Comparison of ENCODE assay signal across 13 cellular contexts in the genomic region with DNA sequence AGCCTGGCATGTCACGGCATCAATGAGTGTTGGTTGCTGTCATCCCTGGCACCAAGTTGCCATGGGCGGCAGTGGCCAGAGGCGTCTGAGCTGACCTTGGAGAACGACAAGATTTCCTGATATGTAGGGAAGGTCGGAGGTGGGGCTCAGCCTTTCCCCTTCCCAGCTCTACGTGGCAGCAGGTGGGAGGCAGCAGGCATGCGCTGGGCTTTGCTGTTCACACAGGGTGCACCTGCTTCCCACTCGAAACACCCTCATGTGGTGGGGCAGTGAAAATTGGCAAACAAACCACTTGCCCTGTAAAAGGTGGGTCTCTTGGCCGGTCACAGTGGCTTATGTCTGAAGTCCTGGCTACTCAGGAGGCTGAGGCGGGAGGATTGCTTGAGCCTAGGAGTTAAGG. TPM values are rescaled to one million over a fixed set of nuclear protein-coding genes. Genes with fewer than 3 reads are reported as not detected.
DNase-seq lines count a peak whose midpoint lies in the region; TF ChIP-seq lines count a peak whose summit lies in the region.
"Had no signal": no experiment of that assay in that cellular context is flagged by ENCODE, and none has a peak within 500 bp of the region (broad histone marks: within the 10 kb centered on the region; RNA-seq: fewer than 3 reads in every experiment).

No MANE protein-coding gene starts in this region.

- no peak overlapping the region for H2BK12ac ChIP-seq in neuronal stem cell (ENCODE audit: low read length)

- WGBS in neuronal stem cell (ENCODE audit: extremely low coverage in 2 of 2, insufficient read length in 2 of 2, insufficient replicate concordance in 1 of 2), 2 donors = no CpG with 5 or more reads among the region's 10 CpGs

- H2BK15ac ChIP-seq in neuronal stem cell (ENCODE audit: low read length) = no peak overlapping the region

- no peak overlapping the region for H3K4ac ChIP-seq in neuronal stem cell (ENCODE audit: low read length)

- H3K9me3 ChIP-seq in HEK293 (ENCODE audit: control insufficient read depth, insufficient read depth, low read depth, low read length) = no peaks in the 10 kb centered on the region
- peaks cover 3 to 10% of the 10 kb centered on the region in 2 donors for H3K9me3 ChIP-seq in neuronal stem cell (replicated peaks in 1 of 2; ENCODE audit: control insufficient read depth in 2 of 2, insufficient read depth in 1 of 2, low read depth in 1 of 2, low read length in 2 of 2)
- peaks cover 4% of the 10 kb centered on the region for H3K9me3 ChIP-seq in A673 (ENCODE audit: low read depth, low read length, poor library complexity, severe bottlenecking)

- H3K36me3 ChIP-seq in HEK293 (ENCODE audit: control insufficient read depth in 2 of 2, insufficient read depth in 1 of 2, low read length in 2 of 2) = no peaks in the 10 kb centered on the region
- H3K36me3 ChIP-seq in neuronal stem cell (replicated peaks in 1 of 2; ENCODE audit: control insufficient read depth in 2 of 2, insufficient read depth in 2 of 2, low read length in 2 of 2) = no peaks in the 10 kb centered on the region
- H3K36me3 ChIP-seq in A673 (ENCODE audit: insufficient read depth, low read length, poor library complexity, severe bottlenecking) = no peaks in the 10 kb centered on the region

- no TSS peak for BruUV-seq in A673 (replicated peaks; lab: Mats Ljungman, UMichigan)

- H3K9ac ChIP-seq in neuronal stem cell (ENCODE audit: low read depth, low read length, poor library complexity) = no peak overlapping the region
- H3K9ac ChIP-seq: BLaER1 had no signal

- peak overlapping the region; percentile 29 for H4K8ac ChIP-seq in neuronal stem cell (ENCODE audit: low read depth, low read length)

- H2AFZ ChIP-seq in neuronal stem cell (ENCODE audit: low read length) = no peak overlapping the region

- H3K23ac ChIP-seq in neuronal stem cell (ENCODE audit: low read depth, low read length, poor library complexity) = peak overlapping the region; percentile 10

- H3K18ac ChIP-seq in neuronal stem cell (ENCODE audit: low read length) = peak overlapping the region; percentile 0

- H2BK120ac ChIP-seq in neuronal stem cell (ENCODE audit: low read depth, low read length) = no peak overlapping the region

- DNase-seq in NCI-H510A treated with DMSO at 0.1 percent for 48 hours (lab: John Stamatoyannopoulos, UW) = peak; percentile 5
- DNase-seq in NCI-H510A (lab: John Stamatoyannopoulos, UW) = no peak
- DNase-seq in SHP77 (lab: John Stamatoyannopoulos, UW) = peak; percentile 45 to 55
- DNase-seq in neuronal stem cell (ENCODE audit: low spot score) = no peak
- no peak for DNase-seq in A673 (ENCODE audit: low spot score)
- no peak for DNase-seq in GF-D8 (lab: John Stamatoyannopoulos, UW)
- DNase-seq: DMS 273 treated with DMSO at 0.1 percent for 48 hours, NCI-H1048, NCI-H526 had no signal

- no peak overlapping the region for H2BK5ac ChIP-seq in neuronal stem cell (ENCODE audit: low read length)

- H2AK5ac ChIP-seq in neuronal stem cell (ENCODE audit: low read depth, low read length) = no peak overlapping the region

- intact Hi-C loops in A673 (cut with micrococcal nuclease; ENCODE audit: unreplicated experiment) = no loop called here

- H3K27me3 ChIP-seq in neuronal stem cell (ENCODE audit: control insufficient read depth in 3 of 3, insufficient read depth in 3 of 3, low read depth in 1 of 3, low read length in 3 of 3) (no peaks in the 10 kb centered on the region), A673 (replicated peaks; ENCODE audit: insufficient read depth, low read depth, low read length, poor library complexity) (no peaks in the 10 kb centered on the region)
- H3K27me3 ChIP-seq: BLaER1 had no signal

- H3K14ac ChIP-seq in neuronal stem cell (ENCODE audit: low read length) = peak overlapping the region; percentile 17

- H3K27ac ChIP-seq in HEK293 (ENCODE audit: extremely low read depth, low read depth, low read length) = no peak overlapping the region
- no peak overlapping the region for H3K27ac ChIP-seq in neuronal stem cell (replicated peaks; ENCODE audit: low read length)
- H3K27ac ChIP-seq in A673 (ENCODE audit: low read depth, low read length, poor library complexity, severe bottlenecking) = no peak overlapping the region
- H3K27ac ChIP-seq: BLaER1 had no signal

- H3K4me1 ChIP-seq in HEK293 (ENCODE audit: control insufficient read depth, insufficient read depth, low read length) = no peaks in the 10 kb centered on the region
- H3K4me1 ChIP-seq in neuronal stem cell (ENCODE audit: control insufficient read depth in 2 of 2, insufficient read depth in 1 of 2, low read depth in 1 of 2, low read length in 2 of 2) = peaks cover 0 to 2% of the 10 kb centered on the region in 2 donors
- no peaks in the 10 kb centered on the region for H3K4me1 ChIP-seq in A673 (ENCODE audit: insufficient read depth, low read length, poor library complexity, severe bottlenecking)

- TF ChIP-seq CTCF in HEK293 (tag by site-specific recombination; IDR thresholded peaks at IDR 0.05) (no peak), A673 (conservative IDR thresholded peaks at IDR 0.05; ENCODE audit: low read depth, low read length) (no peak)

- H3K4me2 ChIP-seq in neuronal stem cell (ENCODE audit: insufficient read depth, low read length, poor library complexity, severe bottlenecking) = no peak overlapping the region
- H3K4me2 ChIP-seq: BLaER1 had no signal

- POLR2A ChIA-PET in HEK293 (lab: Yijun Ruan, JAX) = no interaction called here
- POLR2A ChIA-PET in A673 (lab: Charles Lee; ENCODE audit: low non-redundant PET) = no interaction called here

- CTCF ChIA-PET in HEK293 (lab: Yijun Ruan, JAX) = interaction anchor here (0.6 to 1.0 kb wide), 3 partner anchors 9 to 293 kb away, joined by 3 to 5 read pairs (median 4); no protein-coding TSS in a partner anchor
- CTCF ChIA-PET in A673 (lab: Charles Lee) = interaction anchor here (0.6 kb wide), 1 partner anchor 103 kb away, joined by 5 read pairs; no protein-coding TSS in a partner anchor

- no peak overlapping the region for H4K91ac ChIP-seq in neuronal stem cell (ENCODE audit: low read depth, low read length, poor library complexity)

- H3K4me3 ChIP-seq in HEK293 (ENCODE audit: low read depth, low read length) (no peak overlapping the region), neuronal stem cell (ENCODE audit: low read length in 2 of 2) (no peak overlapping the region), A673 (ENCODE audit: low read depth, low read length, poor library complexity, severe bottlenecking) (no peak overlapping the region)
- H3K4me3 ChIP-seq: BLaER1, K562 had no signal

- H3K79me1 ChIP-seq in neuronal stem cell (ENCODE audit: low read depth, low read length) = peaks cover 4% of the 10 kb centered on the region

TF ChIP-seq in HEK293, 187 proteins besides CTCF, POLR2A, EP300 and RAD21:
- TF ChIP-seq ZFHX2 (tag by site-specific recombination; conservative IDR thresholded peaks at IDR 0.05) = peak; percentile 55
- peak; percentile 77 for TF ChIP-seq EGR2 (tag by site-specific recombination; IDR thresholded peaks at IDR 0.05; ENCODE audit: low read depth)
- no peak for TF ChIP-seq ZBTB48 (tag by site-specific recombination; IDR thresholded peaks at IDR 0.05)

RNA-seq across cellular contexts. Expression of a gene that starts 12.3 kb away (rescaled TPM):
- polyA plus RNA-seq in neuronal stem cell (2013, experiment 1 of 2) = 18.5 TPM
- 20.5 TPM for polyA plus RNA-seq in neuronal stem cell (2013, experiment 2 of 2)
- total RNA-seq in A673 (2021) = 41.5 and 42.4 TPM in 2 replicates

RNA-seq across cellular contexts. Expression of a gene that starts 30.7 kb away (rescaled TPM):
- 7.6 TPM for polyA plus RNA-seq in neuronal stem cell (2013, experiment 1 of 2)
- 7.9 TPM for polyA plus RNA-seq in neuronal stem cell (2013, experiment 2 of 2)
- 10.6 and 15.4 TPM in 2 replicates for total RNA-seq in A673 (2021)

RNA-seq across cellular contexts. Expression of a gene that starts 43.3 kb away (rescaled TPM):
- polyA plus RNA-seq in neuronal stem cell (2013, experiment 1 of 2) = 0.04 TPM
- 0.04 TPM for polyA plus RNA-seq in neuronal stem cell (2013, experiment 2 of 2)
- 0.11 TPM in 1 of 2 replicates, not detected in the other for total RNA-seq in A673 (2021)
- total RNA-seq: K562, M059J had no signal

Comparison
In these comparisons a context has a peak if more than half of its experiments do, and no peak if none do; other contexts are left out.
1. DNase-seq: peak in NCI-H510A treated with DMSO at 0.1 percent for 48 hours (single experiment) and SHP77 (2 of 2); none in NCI-H510A (single experiment), neuronal stem cell (single experiment), A673 (single experiment) and GF-D8 (single experiment).